In the genomic region with DNA sequence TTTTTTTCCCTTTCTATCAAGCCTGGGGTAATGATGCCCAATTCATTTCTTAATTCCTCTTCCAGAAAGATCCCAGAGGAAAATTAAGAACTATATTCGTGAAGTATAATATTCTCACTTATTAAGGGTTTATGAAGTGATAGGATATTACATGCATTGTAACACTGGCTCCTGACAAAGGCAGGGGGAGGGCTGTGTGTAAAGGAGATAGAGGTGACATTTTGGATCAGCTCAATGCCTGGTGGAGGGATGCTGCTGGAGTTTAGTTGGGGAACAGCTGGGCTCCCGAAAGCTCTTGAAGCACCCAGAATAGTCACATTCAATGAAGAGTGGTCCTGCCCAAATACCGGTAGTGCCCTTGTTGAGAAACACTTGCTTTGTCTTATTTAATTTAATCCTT, we compare ENCODE assay signal across 31 cellular contexts. TPM values are rescaled to one million over a fixed set of nuclear protein-coding genes. Genes with fewer than 3 reads are reported as not detected.
DNase-seq lines count a peak whose midpoint lies in the region; ATAC-seq and TF ChIP-seq lines count a peak whose summit lies in the region.
"Had no signal": no experiment of that assay in that cellular context is flagged by ENCODE, and none has a peak within 500 bp of the region (broad histone marks: within the 10 kb centered on the region; RNA-seq: fewer than 3 reads in every experiment).

No MANE protein-coding gene starts in this region.

- H2AFZ ChIP-seq in GM23338 (peak overlapping the region; percentile 14; the same call in 1 of the 2 replicates), Karpas-422 (ENCODE audit: low read length) (no peak overlapping the region)
- H2AFZ ChIP-seq: PC-9 had no signal

- no peaks in the 10 kb centered on the region; the same call in 1 of the 2 replicates for H3K36me3 ChIP-seq in GM23338 (ENCODE audit: insufficient read depth)
- H3K36me3 ChIP-seq in Karpas-422 (ENCODE audit: insufficient read depth, low read length): no peaks in the 10 kb centered on the region; the same call in 1 of the 2 replicates
- no peaks in the 10 kb centered on the region for H3K36me3 ChIP-seq in endodermal cell (ENCODE audit: control insufficient read depth, insufficient read depth, low read length)
- H3K36me3 ChIP-seq in liver (ENCODE audit: control insufficient read depth in 4 of 4, insufficient read depth in 3 of 4, low read depth in 1 of 4, low read length in 3 of 4): no peaks in the 10 kb centered on the region
- H3K36me3 ChIP-seq: BLaER1 treated with 17β-estradiol and CSF1 and Interleukin-3, amounts not matched to agents 10 nM and 100 nM; SJCRH30 had no signal

- H3K9me2 ChIP-seq in GM23338 (ENCODE audit: insufficient read depth) (peaks cover 19% of the 10 kb centered on the region; the same call in 1 of the 2 replicates), Karpas-422 (replicated peaks; ENCODE audit: insufficient read depth, low read length) (no peaks in the 10 kb centered on the region)

- H3K9ac ChIP-seq in Karpas-422 (ENCODE audit: low read length): peak overlapping the region; percentile 68
- H3K9ac ChIP-seq in endodermal cell (ENCODE audit: extremely low read depth, low read length, poor library complexity, severe bottlenecking): no peak overlapping the region
- peak overlapping the region; percentile 72 to 92 for H3K9ac ChIP-seq in liver (ENCODE audit: low read depth in 1 of 2, low read length in 2 of 2)
- H3K9ac ChIP-seq: BLaER1 treated with 17β-estradiol and CSF1 and Interleukin-3, amounts not matched to agents 10 nM and 100 nM; KMS-11 had no signal

- H3F3A ChIP-seq in GM23338 (replicated peaks; ENCODE audit: low read depth): 0 out of 2 replicates have a peak, but pooled peaks cover 5% of the 10 kb centered on the region

- peak overlapping the region; percentile 67 for H3K27ac Mint-ChIP-seq in GM23338
- no peak overlapping the region for H3K27ac Mint-ChIP-seq in endodermal cell
- H3K27ac Mint-ChIP-seq: CD4-positive, alpha-beta memory T cell; IgD-negative memory B cell had no signal

- TF ChIP-seq RAD21 in liver (IDR thresholded peaks at IDR 0.05): no peak

- H3K4me1 Mint-ChIP-seq in GM23338 (peaks cover 42% of the 10 kb centered on the region), endodermal cell (peaks cover 8% of the 10 kb centered on the region)

- H3K36me3 Mint-ChIP-seq in GM23338 (ENCODE audit: low read depth) (peaks cover 17% of the 10 kb centered on the region), endodermal cell (ENCODE audit: low read depth) (no peaks in the 10 kb centered on the region)
- H3K36me3 Mint-ChIP-seq: CD4-positive, alpha-beta memory T cell; IgD-negative memory B cell had no signal

- no peaks in the 10 kb centered on the region for H4K20me1 ChIP-seq in GM23338 (replicated peaks; ENCODE audit: insufficient read depth)
- no peaks in the 10 kb centered on the region for H4K20me1 ChIP-seq in Karpas-422 (ENCODE audit: insufficient read depth, low read depth, low read length)
- H4K20me1 ChIP-seq: BLaER1 treated with 17β-estradiol and CSF1 and Interleukin-3, amounts not matched to agents 10 nM and 100 nM had no signal

- ATAC-seq in GM23338 (peak; percentile 59), GM21529 (IDR thresholded peaks at IDR 0.05; ENCODE audit: unreplicated experiment) (no peak)
- ATAC-seq: GM12878, Right ventricle myocardium inferior, SK-N-SH treated with all-trans-retinoic acid at 6 μM for 48 hours had no signal

- peak overlapping the region; percentile 33 for H3K4me3 ChIP-seq in GM23338
- H3K4me3 ChIP-seq in Karpas-422 (ENCODE audit: low read length): peak overlapping the region; percentile 43
- H3K4me3 ChIP-seq in endodermal cell (ENCODE audit: low read length): no peak overlapping the region
- peak overlapping the region; percentile 73 to 93 (median 78) for H3K4me3 ChIP-seq in liver (ENCODE audit: low read depth in 1 of 3, low read length in 3 of 3)
- H3K4me3 ChIP-seq: BLaER1 treated with 17β-estradiol and CSF1 and Interleukin-3, amounts not matched to agents 10 nM and 100 nM; GM12878; PC-9; SJCRH30 had no signal

- H3K27me3 ChIP-seq in GM23338 (ENCODE audit: insufficient read depth) (no peaks in the 10 kb centered on the region), Karpas-422 (ENCODE audit: low read length) (no peaks in the 10 kb centered on the region), endodermal cell (ENCODE audit: control insufficient read depth, insufficient read depth, low read length, poor library complexity, severe bottlenecking) (no peaks in the 10 kb centered on the region), liver (ENCODE audit: control insufficient read depth in 4 of 4, insufficient read depth in 4 of 4, low read length in 3 of 4) (no peaks in the 10 kb centered on the region)
- H3K27me3 ChIP-seq: BLaER1 treated with 17β-estradiol and CSF1 and Interleukin-3, amounts not matched to agents 10 nM and 100 nM had no signal

- H3K9me3 ChIP-seq in Karpas-422 (ENCODE audit: low read length) (no peaks in the 10 kb centered on the region), endodermal cell (ENCODE audit: control insufficient read depth, low read length) (no peaks in the 10 kb centered on the region), liver (ENCODE audit: control insufficient read depth in 4 of 4, low read length in 3 of 4) (no peaks in the 10 kb centered on the region)
- H3K9me3 ChIP-seq: SJCRH30 had no signal

- H3K4me2 ChIP-seq in GM23338 (peak overlapping the region; percentile 62), Karpas-422 (ENCODE audit: low read depth, low read length, poor library complexity, severe bottlenecking) (peak overlapping the region; percentile 82)
- H3K4me2 ChIP-seq: BLaER1 treated with 17β-estradiol and CSF1 and Interleukin-3, amounts not matched to agents 10 nM and 100 nM; KMS-11; PC-9 had no signal

- peak overlapping the region; percentile 33; the same call in 1 of the 2 replicates for H3K27ac ChIP-seq in GM23338 (ENCODE audit: low read depth)
- peak overlapping the region; percentile 97 for H3K27ac ChIP-seq in Karpas-422 (ENCODE audit: low read length)
- peak overlapping the region; percentile 63 for H3K27ac ChIP-seq in endodermal cell (ENCODE audit: low read depth, low read length)
- H3K27ac ChIP-seq in liver (ENCODE audit: low read depth in 1 of 2, low read length in 2 of 2): peak overlapping the region; percentile 82 to 84
- H3K27ac ChIP-seq: BLaER1 treated with 17β-estradiol and CSF1 and Interleukin-3, amounts not matched to agents 10 nM and 100 nM; KMS-11; PC-9; SJCRH30 had no signal

- 42 to 100% methylated on average over 1 to 3 of the region's 3 CpGs for WGBS in endodermal cell (ENCODE audit: insufficient coverage in 1 of 2, insufficient read length in 1 of 2), 2 experiments
- 25% methylated on average over 3 of the region's 3 CpGs for WGBS in liver

- H3K27me3 Mint-ChIP-seq in GM23338 (ENCODE audit: insufficient read depth, low read depth, poor library complexity): peaks cover 4% of the 10 kb centered on the region
- peaks cover 4% of the 10 kb centered on the region for H3K27me3 Mint-ChIP-seq in endodermal cell (ENCODE audit: insufficient read depth)

- H3K9me3 Mint-ChIP-seq in GM23338 (peaks cover 20% of the 10 kb centered on the region), endodermal cell (no peaks in the 10 kb centered on the region)

- TF ChIP-seq CTCF in GM23338 (conservative IDR thresholded peaks at IDR 0.05; ENCODE audit: low read depth in 2 of 2): no peak
- no peak for TF ChIP-seq CTCF in endodermal cell (conservative IDR thresholded peaks at IDR 0.05)
- TF ChIP-seq CTCF in liver (IDR thresholded peaks at IDR 0.05; ENCODE audit: low read depth, low read length, missing input control): no peak

- H3K4me3 Mint-ChIP-seq in GM23338 (peak overlapping the region; percentile 40; the same call in 1 of the 3 replicates), endodermal cell (no peak overlapping the region)
- H3K4me3 Mint-ChIP-seq: CD4-positive, alpha-beta memory T cell; IgD-negative memory B cell had no signal

- DNase-seq in GM23338 (ENCODE audit: low spot score) (peak; percentile 32), Karpas-422 (peak; percentile 80), endodermal cell (no peak), DMS79 treated with DMSO at 0.1 percent for 48 hours (lab: John Stamatoyannopoulos, UW) (no peak), Kasumi-1 (lab: John Stamatoyannopoulos, UW) (no peak)
- no peak for DNase-seq in activated naive CD4-positive, alpha-beta T cell (lab: John Stamatoyannopoulos, UW)
- DNase-seq: CD4-positive, alpha-beta memory T cell; COR-L47; EL; GDM1; NCI-H1092 treated with DMSO at 0.1 percent for 48 hours; NCI-H1436 treated with DMSO at 0.1 percent for 48 hours; NCI-H187 treated with DMSO at 0.1 percent for 48 hours; NCI-H2171 treated with DMSO at 0.1 percent for 48 hours; NCI-H345; NCI-H510A treated with DMSO at 0.1 percent for 48 hours; NCI-H774; PC-9; SJCRH30 had no signal

- H3K79me2 ChIP-seq in GM23338 (replicated peaks; ENCODE audit: insufficient read depth) (no peaks in the 10 kb centered on the region), Karpas-422 (ENCODE audit: low read length) (no peaks in the 10 kb centered on the region)

- H3K4me1 ChIP-seq in GM23338 (ENCODE audit: insufficient read depth): peaks cover 30% of the 10 kb centered on the region
- H3K4me1 ChIP-seq in Karpas-422 (ENCODE audit: low read length): peaks cover 67% of the 10 kb centered on the region
- H3K4me1 ChIP-seq in endodermal cell (ENCODE audit: control insufficient read depth, insufficient read depth, low read length): no peaks in the 10 kb centered on the region
- peaks cover 4 to 43% (median 34%) of the 10 kb centered on the region in 4 donors for H3K4me1 ChIP-seq in liver (ENCODE audit: control insufficient read depth in 4 of 4, insufficient read depth in 4 of 4, low read length in 3 of 4)
- H3K4me1 ChIP-seq: BLaER1 treated with 17β-estradiol and CSF1 and Interleukin-3, amounts not matched to agents 10 nM and 100 nM; SJCRH30 had no signal

RNA-seq across cellular contexts. Expression of gene SERPINA11, which starts 0.8 kb away (rescaled TPM):
- 0.14 TPM in 1 of 2 replicates, not detected in the other for total RNA-seq in GM23338 (2014; rRNA removed; shearing (Covaris generic))
- polyA plus RNA-seq in GM23338 (2016; fragmentation: Nextera tagmentation; extraction: Ambion mirVana) (0.13 TPM in 1 of 2 replicates, not detected in the other), liver (100 to 1,000 TPM; 145 to 283 TPM)
- total RNA-seq in Karpas-422 (2014; rRNA removed; shearing (Covaris generic); ENCODE audit: low replicate concordance): 0.97 and 1.4 TPM in 2 replicates
- total RNA-seq in endodermal cell (under 1 TPM in 1 of 2 donors, not detected in 1; 0.70 TPM), liver (10 to 100 TPM; 32.6 to 89.4 TPM)
- polyA plus RNA-seq in endodermal cell (2013, experiment 1 of 2): not detected
- polyA plus RNA-seq in endodermal cell (2013, experiment 2 of 2): not detected
- total RNA-seq: CD4-positive, alpha-beta memory T cell; GM12878; HT1080; PC-9; Right ventricle myocardium inferior; RPMI7951; SJCRH30 had no signal
- polyA plus RNA-seq: AG04450; CD4-positive, alpha-beta memory T cell; IgD-negative memory B cell had no signal

RNA-seq across cellular contexts. Expression of gene SERPINA9, which starts 24.2 kb away (rescaled TPM):
- not detected in 2 replicates for total RNA-seq in GM23338 (2014; rRNA removed; shearing (Covaris generic))
- polyA plus RNA-seq in GM23338 (2016; fragmentation: Nextera tagmentation; extraction: Ambion mirVana) (not detected in 2 replicates), liver (not detected)
- 164 and 182 TPM in 2 replicates for total RNA-seq in Karpas-422 (2014; rRNA removed; shearing (Covaris generic); ENCODE audit: low replicate concordance)
- total RNA-seq in endodermal cell (not detected), liver (not detected)
- not detected for polyA plus RNA-seq in endodermal cell (2013, experiment 1 of 2)
- polyA plus RNA-seq in endodermal cell (2013, experiment 2 of 2): not detected
- total RNA-seq: CD4-positive, alpha-beta memory T cell; GM12878; H7; HT1080; PC-9; Right ventricle myocardium inferior; RPMI7951; SJCRH30 had no signal
- polyA plus RNA-seq: CD4-positive, alpha-beta memory T cell had no signal

RNA-seq across cellular contexts. Expression of gene SERPINA12, which starts 57.4 kb away (rescaled TPM):
- not detected in 2 replicates for total RNA-seq in GM23338 (2014; rRNA removed; shearing (Covaris generic))
- polyA plus RNA-seq in GM23338 (2016; fragmentation: Nextera tagmentation; extraction: Ambion mirVana) (not detected in 2 replicates), liver (under 1 TPM in 1 of 2 donors, not detected in 1; 0.28 TPM)
- not detected in 2 replicates for total RNA-seq in Karpas-422 (2014; rRNA removed; shearing (Covaris generic); ENCODE audit: low replicate concordance)
- total RNA-seq in endodermal cell (not detected), liver (not detected)
- polyA plus RNA-seq in endodermal cell (2013, experiment 1 of 2): not detected
- polyA plus RNA-seq in endodermal cell (2013, experiment 2 of 2): not detected
- total RNA-seq: CD4-positive, alpha-beta memory T cell; GM12878; H7; HT1080; PC-9; Right ventricle myocardium inferior; RPMI7951; SJCRH30 had no signal
- polyA plus RNA-seq: AG04450; CD4-positive, alpha-beta memory T cell; GM12878; IgD-negative memory B cell had no signal

Comparison
In these comparisons a context has a peak if more than half of its experiments do, and no peak if none do; other contexts are left out.
1. DNase-seq: peak in GM23338 (single experiment) and Karpas-422 (single experiment); none in endodermal cell (single experiment), DMS79 treated with DMSO at 0.1 percent for 48 hours (single experiment), activated naive CD4-positive, alpha-beta T cell (0 of 4) and Kasumi-1 (0 of 2).
2. H3K27ac ChIP-seq: peak in every context shown above with its lines; median percentile 97 in Karpas-422; 83 in liver; 63 in endodermal cell; 33 in GM23338.
3. RNA of gene SERPINA11, which starts 0.8 kb away (total RNA-seq): 32.6 to 89.4 TPM in liver; 0.97 to 1.4 TPM in Karpas-422, 0.70 TPM in endodermal cell and 0.14 TPM in GM23338; every median in the first group is over 10 times any median in the second.
4. RNA of gene SERPINA9, which starts 24.2 kb away (total RNA-seq): 164 to 182 TPM in Karpas-422; not detected in GM23338, not detected in endodermal cell and not detected in liver; every median in the first group is over 100 times any median in the second.